In genomic region chr1:21911205-21912001, GRCh38 we compare ENCODE assay signal across 9 cellular contexts. TPM values are rescaled to one million over a fixed set of nuclear protein-coding genes. Genes with fewer than 3 reads are reported as not detected.
DNase-seq lines count a peak whose midpoint lies in the region; ATAC-seq, FAIRE-seq and TF ChIP-seq lines count a peak whose summit lies in the region.
"Had no signal": no experiment of that assay in that cellular context is flagged by ENCODE, and none has a peak within 500 bp of the region (broad histone marks: within the 10 kb centered on the region; RNA-seq: fewer than 3 reads in every experiment).

No MANE protein-coding gene starts in this region.

- H3K27ac ChIP-seq in astrocyte (ENCODE audit: low read depth, low read length): no peak overlapping the region

- no peaks in the 10 kb centered on the region for H3K27me3 Mint-ChIP-seq in astrocyte (ENCODE audit: low read depth, unreplicated experiment)

- no peaks in the 10 kb centered on the region for H3K9me3 ChIP-seq in astrocyte (ENCODE audit: insufficient read depth, low read depth, low read length)
- no peaks in the 10 kb centered on the region for H3K9me3 ChIP-seq in iPS-15b (ENCODE audit: control insufficient read depth, insufficient read depth, low read length)

- no peak overlapping the region for H3K4me3 ChIP-seq in astrocyte (ENCODE audit: insufficient read depth, low read depth, low read length)
- H3K4me3 ChIP-seq in iPS-15b (ENCODE audit: low read depth, low read length): no peak overlapping the region

- no peak overlapping the region for H2AFZ ChIP-seq in astrocyte (ENCODE audit: low read depth, low read length)

- no peaks in the 10 kb centered on the region for H3K9me3 Mint-ChIP-seq in astrocyte (ENCODE audit: unreplicated experiment)

- H3K79me2 ChIP-seq in astrocyte (ENCODE audit: insufficient read depth, low read length): peaks cover 42% of the 10 kb centered on the region

- no peak for TF ChIP-seq CTCF in astrocyte (IDR thresholded peaks at IDR 0.05; ENCODE audit: insufficient read depth, low read depth, low read length)

- DNase-seq in ELF-1 (ENCODE audit: low read depth, low spot score) (peak; percentile 70), astrocyte (ENCODE audit: low read depth) (peak; percentile 55), sciatic nerve (ENCODE audit: low spot score) (no peak), GM12892 (ENCODE audit: insufficient read length) (no peak), hypothalamus (lab: John Stamatoyannopoulos, UW) (no peak)
- DNase-seq in activated CD4-positive, alpha-beta T cell treated with anti-CD3 and anti-CD28 coated beads for 1 hour: no peak
- DNase-seq: activated T-cell treated with anti-CD3 and anti-CD28 coated beads, Interleukin-2, amount 50 U/mL, for 48 hours had no signal

- H3K4me1 ChIP-seq in astrocyte (ENCODE audit: insufficient read depth, low read length) (peaks cover 32% of the 10 kb centered on the region), iPS-15b (ENCODE audit: control insufficient read depth, insufficient read depth, low read length) (peaks cover 9% of the 10 kb centered on the region)

- H3K27me3 ChIP-seq in astrocyte (ENCODE audit: insufficient read depth, low read length): no peaks in the 10 kb centered on the region
- H3K27me3 ChIP-seq in iPS-15b (ENCODE audit: control insufficient read depth, insufficient read depth, low read length): no peaks in the 10 kb centered on the region

- no peak for FAIRE-seq in astrocyte (lab: Jason Lieb, UNC)
- FAIRE-seq in GM12892 (lab: Jason Lieb, UNC): no peak

- peaks cover 12% of the 10 kb centered on the region for H3K36me3 Mint-ChIP-seq in astrocyte (ENCODE audit: low read depth, unreplicated experiment)

- peak overlapping the region; percentile 54 for H3K4me3 Mint-ChIP-seq in astrocyte (ENCODE audit: unreplicated experiment)

- H3K36me3 ChIP-seq in astrocyte (ENCODE audit: insufficient read depth, low read length) (no peaks in the 10 kb centered on the region), iPS-15b (ENCODE audit: control insufficient read depth, insufficient read depth, low read length) (no peaks in the 10 kb centered on the region)

- H3K9ac ChIP-seq in astrocyte (ENCODE audit: low read length) (no peak overlapping the region), iPS-15b (ENCODE audit: low read depth, low read length) (peak overlapping the region; percentile 50)

- no peak overlapping the region for H3K4me2 ChIP-seq in astrocyte (ENCODE audit: low read length)

- H3K4me1 Mint-ChIP-seq in astrocyte (ENCODE audit: low read depth, unreplicated experiment): peaks cover 41% of the 10 kb centered on the region

- peak overlapping the region; percentile 67 for H3K27ac Mint-ChIP-seq in astrocyte (ENCODE audit: unreplicated experiment)

- no peak for TF ChIP-seq POLR2A in GM12892 (IDR thresholded peaks at IDR 0.05; ENCODE audit: low read depth, low read length)

- peaks cover 28% of the 10 kb centered on the region for H4K20me1 ChIP-seq in astrocyte (ENCODE audit: insufficient read depth, low read length)

- intact Hi-C loops in sciatic nerve (cut with DNase I): no loop called here

- ATAC-seq in sciatic nerve: peak; percentile 70
- ATAC-seq in HG03095 (IDR thresholded peaks at IDR 0.05; ENCODE audit: unreplicated experiment): no peak

RNA-seq across cellular contexts. Expression of gene HSPG2, which starts 25.7 kb away (rescaled TPM):
- total RNA-seq in astrocyte (249 and 262 TPM in 2 replicates), sciatic nerve (887 TPM)
- polyA plus RNA-seq in GM12892 (2012; ENCODE audit: missing spikeins): 3.2 TPM

Comparison
In these comparisons a context has a peak if more than half of its experiments do, and no peak if none do; other contexts are left out.
1. DNase-seq: peak in ELF-1 (single experiment) and astrocyte (single experiment); none in sciatic nerve (single experiment), GM12892 (single experiment), hypothalamus (0 of 51) and activated CD4-positive, alpha-beta T cell treated with anti-CD3 and anti-CD28 coated beads for 1 hour (single experiment).